8 cellular contexts compared by ENCODE assay signal in the genomic region with DNA sequence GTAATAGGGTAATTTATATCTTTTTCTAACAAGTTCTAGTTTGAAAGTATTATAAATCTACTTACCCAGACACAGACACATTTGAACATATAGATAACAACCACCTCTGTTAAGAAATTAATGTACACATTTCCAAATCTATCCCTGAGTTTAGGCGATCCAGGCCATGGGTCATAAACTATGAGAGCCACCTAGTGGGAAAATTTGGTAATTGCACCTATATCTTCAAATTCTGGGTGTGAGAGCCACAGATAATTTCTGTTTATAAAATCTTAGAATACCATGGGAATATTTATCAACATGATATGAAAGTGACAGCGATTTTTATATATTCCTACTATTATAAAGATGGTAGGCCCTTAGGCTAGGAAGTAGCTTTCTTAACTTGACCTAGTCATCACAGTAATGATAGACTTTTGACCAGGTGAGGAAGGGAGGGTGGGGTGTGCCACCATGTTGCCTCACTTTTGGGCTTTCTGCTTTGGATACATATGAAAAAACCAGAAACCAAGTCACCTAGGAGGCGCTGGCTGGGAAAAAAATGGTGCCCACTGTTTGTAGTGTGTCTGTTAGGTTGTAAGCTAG. TPM values are rescaled to one million over a fixed set of nuclear protein-coding genes. Genes with fewer than 3 reads are reported as not detected.
A peak's percentile ranks its signal among the peaks of the same experiment; 100 is the strongest.
DNase-seq lines count a peak whose midpoint lies in the region; ATAC-seq and TF ChIP-seq lines count a peak whose summit lies in the region.

No MANE protein-coding gene starts in this region.

- H3K4me1 ChIP-seq in colonic mucosa: no peaks in the 10 kb centered on the region

- peaks cover 7% of the 10 kb centered on the region for H3K9me3 Mint-ChIP-seq in activated CD4-positive, alpha-beta T cell treated with anti-CD3 and anti-CD28 coated beads, Interleukin-2, amount 10 ng/mL, durations not matched to agents 7 days and 5 days
- H3K9me3 Mint-ChIP-seq in mesothelial cell of epicardium: no peaks in the 10 kb centered on the region

- no peak overlapping the region for H3K27ac ChIP-seq in colonic mucosa

- H3K27me3 ChIP-seq in colonic mucosa: no peaks in the 10 kb centered on the region

- no peaks in the 10 kb centered on the region for H3K27me3 Mint-ChIP-seq in activated CD4-positive, alpha-beta T cell treated with anti-CD3 and anti-CD28 coated beads, Interleukin-2, amount 10 ng/mL, durations not matched to agents 7 days and 5 days
- no peaks in the 10 kb centered on the region for H3K27me3 Mint-ChIP-seq in mesothelial cell of epicardium (ENCODE audit: low read depth)

- peak; percentile 47 for DNase-seq in activated CD4-positive, alpha-beta T cell treated with anti-CD3 and anti-CD28 coated beads, Interleukin-2, amount 10 ng/mL, durations not matched to agents 7 days and 5 days
- no peak for DNase-seq in activated CD4-positive, alpha-beta T cell treated with anti-CD3 and anti-CD28 coated beads for 1 hour
- DNase-seq in NOMO-1 treated with DMSO at 0.1 percent for 48 hours (lab: John Stamatoyannopoulos, UW; ENCODE audit: unreplicated experiment): peak; percentile 9
- no peak for DNase-seq in colonic mucosa
- no peak for DNase-seq in mesothelial cell of epicardium (ENCODE audit: low spot score in 2 of 2, unreplicated experiment in 2 of 2)
- no peak for DNase-seq in effector CD4-positive, alpha-beta T cell
- no peak for DNase-seq in NCI-H187 (lab: John Stamatoyannopoulos, UW)

- no peak overlapping the region for H3K9ac ChIP-seq in colonic mucosa (ENCODE audit: low read depth in 2 of 2, low read length in 2 of 2)

- no peak overlapping the region for H3K4me3 Mint-ChIP-seq in activated CD4-positive, alpha-beta T cell treated with anti-CD3 and anti-CD28 coated beads, Interleukin-2, amount 10 ng/mL, durations not matched to agents 7 days and 5 days
- no peak overlapping the region for H3K4me3 Mint-ChIP-seq in mesothelial cell of epicardium

- ATAC-seq in HG02943 (IDR thresholded peaks at IDR 0.05; ENCODE audit: low read depth, unreplicated experiment): peak; percentile 63

- no peak overlapping the region for H3K27ac Mint-ChIP-seq in activated CD4-positive, alpha-beta T cell treated with anti-CD3 and anti-CD28 coated beads, Interleukin-2, amount 10 ng/mL, durations not matched to agents 7 days and 5 days
- H3K27ac Mint-ChIP-seq in mesothelial cell of epicardium: no peak overlapping the region

- no peaks in the 10 kb centered on the region for H3K9me3 ChIP-seq in colonic mucosa

- no peaks in the 10 kb centered on the region for H3K36me3 Mint-ChIP-seq in activated CD4-positive, alpha-beta T cell treated with anti-CD3 and anti-CD28 coated beads, Interleukin-2, amount 10 ng/mL, durations not matched to agents 7 days and 5 days (ENCODE audit: low read depth)
- no peaks in the 10 kb centered on the region for H3K36me3 Mint-ChIP-seq in mesothelial cell of epicardium

- no peaks in the 10 kb centered on the region for H3K36me3 ChIP-seq in colonic mucosa

- peak; percentile 64 for TF ChIP-seq CTCF in colonic mucosa (IDR thresholded peaks at IDR 0.05)
- TF ChIP-seq CTCF in mesothelial cell of epicardium (IDR thresholded peaks at IDR 0.05; ENCODE audit: unreplicated experiment): peak; percentile 95

- POLR2A ChIA-PET in activated CD4-positive, alpha-beta T cell treated with anti-CD3 and anti-CD28 coated beads, Interleukin-2, amount 10 ng/mL, durations not matched to agents 7 days and 5 days (lab: Charles Lee): interaction anchor here (1.1 kb wide), 1 partner anchor 176 kb away, joined by 3 read pairs; no protein-coding TSS in a partner anchor

- no peak overlapping the region for H3K4me3 ChIP-seq in colonic mucosa

- intact Hi-C loops in colonic mucosa (cut with DNase I): loop anchor here (5.0 kb wide), 3 partner anchors 34 to 174 kb away; a partner anchor contains a TSS

- H3K4me1 Mint-ChIP-seq in activated CD4-positive, alpha-beta T cell treated with anti-CD3 and anti-CD28 coated beads, Interleukin-2, amount 10 ng/mL, durations not matched to agents 7 days and 5 days: peaks cover 6% of the 10 kb centered on the region
- peaks cover 49% of the 10 kb centered on the region for H3K4me1 Mint-ChIP-seq in mesothelial cell of epicardium

- CTCF ChIA-PET in activated CD4-positive, alpha-beta T cell treated with anti-CD3 and anti-CD28 coated beads, Interleukin-2, amount 10 ng/mL, durations not matched to agents 7 days and 5 days (lab: Charles Lee): interaction anchor here (1.2 to 2.3 kb wide), 9 partner anchors 10 to 176 kb away, joined by 3 to 8 read pairs (median 4); no protein-coding TSS in a partner anchor

RNA-seq across cellular contexts. Expression of a gene that starts 8.0 kb away (rescaled TPM):
- 10 to 100 TPM; 10.0 to 11.4 TPM for total RNA-seq in activated CD4-positive, alpha-beta T cell treated with anti-CD3 and anti-CD28 coated beads, Interleukin-2, amount 10 ng/mL, durations not matched to agents 7 days and 5 days
- 10 to 100 TPM; 16.0 to 18.4 TPM for total RNA-seq in colonic mucosa
- total RNA-seq in mesothelial cell of epicardium: 23.2 to 28.8 TPM (median 27.3 TPM) in 3 replicates

RNA-seq across cellular contexts. Expression of a gene that starts 26.6 kb away (rescaled TPM):
- total RNA-seq in activated CD4-positive, alpha-beta T cell treated with anti-CD3 and anti-CD28 coated beads, Interleukin-2, amount 10 ng/mL, durations not matched to agents 7 days and 5 days: not detected
- total RNA-seq in colonic mucosa: not detected
- not detected in 3 replicates for total RNA-seq in mesothelial cell of epicardium

RNA-seq across cellular contexts. Expression of a gene that starts 35.5 kb away (rescaled TPM):
- 100 to 1,000 TPM; 189 TPM for total RNA-seq in activated CD4-positive, alpha-beta T cell treated with anti-CD3 and anti-CD28 coated beads, Interleukin-2, amount 10 ng/mL, durations not matched to agents 7 days and 5 days
- total RNA-seq in colonic mucosa (100 to 1,000 TPM in 1 of 2 donors, 10 to 100 TPM in 1; 54.9 to 110 TPM), mesothelial cell of epicardium (284 to 295 TPM (median 290 TPM) in 3 replicates)

RNA-seq across cellular contexts. Expression of a gene that starts 54.1 kb away (rescaled TPM):
- total RNA-seq in activated CD4-positive, alpha-beta T cell treated with anti-CD3 and anti-CD28 coated beads, Interleukin-2, amount 10 ng/mL, durations not matched to agents 7 days and 5 days: under 1 TPM; 0.29 to 0.30 TPM
- total RNA-seq in colonic mucosa: 1 to 10 TPM in 1 of 2 donors, under 1 TPM in 1; 0.40 to 1.8 TPM
- 5.6 to 6.1 TPM (median 5.8 TPM) in 3 replicates for total RNA-seq in mesothelial cell of epicardium

Comparison
In these comparisons a context has a peak if more than half of its experiments do, and no peak if none do; other contexts are left out.
1. DNase-seq: peak in activated CD4-positive, alpha-beta T cell treated with anti-CD3 and anti-CD28 coated beads, Interleukin-2, amount 10 ng/mL, durations not matched to agents 7 days and 5 days (single experiment) and NOMO-1 treated with DMSO at 0.1 percent for 48 hours (single experiment); none in activated CD4-positive, alpha-beta T cell treated with anti-CD3 and anti-CD28 coated beads for 1 hour (single experiment), colonic mucosa (single experiment), mesothelial cell of epicardium (0 of 2), effector CD4-positive, alpha-beta T cell (single experiment) and NCI-H187 (0 of 2).